In the genomic region with DNA sequence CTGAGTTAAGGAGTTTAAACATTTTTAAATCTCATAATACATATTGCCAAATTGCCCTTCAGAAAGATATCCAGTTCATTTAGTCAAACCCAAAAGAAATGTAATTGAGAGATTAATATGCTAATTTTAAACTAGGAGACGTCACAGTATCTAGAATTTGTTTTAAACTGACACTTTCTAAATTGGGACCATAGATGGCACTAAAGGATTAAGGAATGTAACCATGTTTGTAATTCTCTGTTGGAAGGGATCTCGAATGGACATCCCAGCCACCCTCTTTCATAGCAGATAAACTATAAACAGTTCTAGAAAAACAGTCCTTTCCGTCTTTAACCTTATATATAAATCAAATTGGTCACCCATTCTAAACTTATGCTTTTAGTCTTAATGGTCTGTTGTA, we compare ENCODE assay signal across 11 cellular contexts. TPM values are rescaled to one million over a fixed set of nuclear protein-coding genes. Genes with fewer than 3 reads are reported as not detected.
DNase-seq lines count a peak whose midpoint lies in the region; ATAC-seq and TF ChIP-seq lines count a peak whose summit lies in the region.
"Had no signal": no experiment of that assay in that cellular context is flagged by ENCODE, and none has a peak within 500 bp of the region (broad histone marks: within the 10 kb centered on the region; RNA-seq: fewer than 3 reads in every experiment).

No MANE protein-coding gene starts in this region.

- 23% methylated on average over 3 of the region's 3 CpGs for WGBS in upper lobe of left lung, 2 donors

- no peak overlapping the region for H2AFZ ChIP-seq in DND-41 (ENCODE audit: low read depth, low read length)

- TF ChIP-seq EP300 in upper lobe of left lung (IDR thresholded peaks at IDR 0.05), result no peak

- no peaks in the 10 kb centered on the region for H4K20me1 ChIP-seq in DND-41 (ENCODE audit: insufficient read depth, low read length)

- H3K9me3 ChIP-seq in DND-41 (ENCODE audit: insufficient read depth, low read length, severe bottlenecking) (no peaks in the 10 kb centered on the region), upper lobe of left lung (no peaks in the 10 kb centered on the region)
- H3K9me3 ChIP-seq: right atrium auricular region, stomach had no signal

- TF ChIP-seq CTCF in DND-41 (IDR thresholded peaks at IDR 0.05; ENCODE audit: borderline replicate concordance, extremely low read depth, low read length, poor library complexity, severe bottlenecking) (peak; percentile 28), upper lobe of left lung (IDR thresholded peaks at IDR 0.05) (peak in 1 of 6 experiments; percentile 10)

- no peak for TF ChIP-seq POLR2A in upper lobe of left lung (IDR thresholded peaks at IDR 0.05)

- DNase-seq in DND-41, result no peak
- DNase-seq in NCI-H1417 treated with DMSO at 0.1 percent for 48 hours (lab: John Stamatoyannopoulos, UW), result peak; percentile 16
- peak; percentile 4 for DNase-seq in amniotic stem cell (lab: John Stamatoyannopoulos, UW)
- DNase-seq in midbrain (lab: John Stamatoyannopoulos, UW), result peak; percentile 1
- DNase-seq in activated CD8-positive, alpha-beta memory T cell treated with anti-CD3 and anti-CD28 coated beads for 24 hours, result no peak
- DNase-seq in upper lobe of left lung, result no peak
- DNase-seq in posterior cingulate gyrus, result no peak
- DNase-seq: activated gamma-delta T cell treated with Interleukin-2 at 50 U/mL for 16 hours, stomach had no signal

- no peaks in the 10 kb centered on the region for H3K36me3 ChIP-seq in DND-41 (ENCODE audit: insufficient read depth, low read length)
- no peaks in the 10 kb centered on the region for H3K36me3 ChIP-seq in upper lobe of left lung
- H3K36me3 ChIP-seq: right atrium auricular region, stomach had no signal

- ATAC-seq in DND-41 (ENCODE audit: insufficient read depth, low read depth), result no peak
- ATAC-seq in upper lobe of left lung (ENCODE audit: low FRiP score in 2 of 2), result no peak
- ATAC-seq in GM18517 (IDR thresholded peaks at IDR 0.05; ENCODE audit: unreplicated experiment), result no peak

- no peak overlapping the region for H3K4me2 ChIP-seq in DND-41 (ENCODE audit: insufficient read depth, low read length)

- H3K27me3 ChIP-seq in DND-41 (ENCODE audit: insufficient read depth, low read length, poor library complexity) (peaks cover 13% of the 10 kb centered on the region), upper lobe of left lung (no peaks in the 10 kb centered on the region)
- H3K27me3 ChIP-seq: right atrium auricular region, stomach had no signal

- no peaks in the 10 kb centered on the region for H3K4me1 ChIP-seq in DND-41 (ENCODE audit: insufficient read depth, low read length)
- no peaks in the 10 kb centered on the region for H3K4me1 ChIP-seq in upper lobe of left lung
- H3K4me1 ChIP-seq: right atrium auricular region, stomach had no signal

- H3K9ac ChIP-seq in DND-41 (ENCODE audit: low read depth, low read length), result no peak overlapping the region

- no peaks in the 10 kb centered on the region for H3K79me2 ChIP-seq in DND-41 (ENCODE audit: insufficient read depth, low read length)

- no peak overlapping the region for H3K4me3 ChIP-seq in DND-41 (ENCODE audit: low read depth in 1 of 2, low read length in 2 of 2)
- H3K4me3 ChIP-seq in upper lobe of left lung, result no peak overlapping the region
- H3K4me3 ChIP-seq: right atrium auricular region, stomach had no signal

- H3K27ac ChIP-seq in DND-41 (ENCODE audit: low read length) (no peak overlapping the region), upper lobe of left lung (no peak overlapping the region)
- H3K27ac ChIP-seq: right atrium auricular region, stomach had no signal

- intact Hi-C loops in posterior cingulate gyrus (cut with DNase I), result loop anchor here (5.0 kb wide), 1 partner anchor 49 kb away; a partner anchor contains a TSS

RNA-seq across cellular contexts. Expression of a gene that starts 30.0 kb away (rescaled TPM):
- 10 to 100 TPM; 20.7 to 50.6 (median 32.5) TPM for total RNA-seq in upper lobe of left lung

RNA-seq across cellular contexts. Expression of a gene that starts 48.1 kb away (rescaled TPM):
- total RNA-seq in upper lobe of left lung, result 1 to 10 TPM in 1 of 6 donors, under 1 TPM in 3, not detected in 2; 0.30 to 7.3 (median 0.30) TPM

RNA-seq across cellular contexts. Expression of a gene that starts 54.0 kb away (rescaled TPM):
- 10 to 100 TPM in 5 of 6 donors, 1 to 10 TPM in 1; 8.3 to 30.4 (median 21.9) TPM for total RNA-seq in upper lobe of left lung

Comparison
In these comparisons a context has a peak if more than half of its experiments do, and no peak if none do; other contexts are left out.
1. DNase-seq: peak in NCI-H1417 treated with DMSO at 0.1 percent for 48 hours (single experiment), amniotic stem cell (single experiment) and midbrain (single experiment); none in DND-41 (single experiment), activated CD8-positive, alpha-beta memory T cell treated with anti-CD3 and anti-CD28 coated beads for 24 hours (single experiment), upper lobe of left lung (0 of 2) and posterior cingulate gyrus (0 of 10).